ENCODE assay signal across 25 cellular contexts in genomic region chr9:125463926-125464325, GRCh38.
"Had no signal": no experiment of that assay in that cellular context is flagged by ENCODE, and none has a peak within 500 bp of the region (broad histone marks: within the 10 kb centered on the region; RNA-seq: fewer than 3 reads in every experiment).

No MANE protein-coding gene starts in this region.

- H3K27ac Mint-ChIP-seq: memory B cell; naive thymus-derived CD4-positive, alpha-beta T cell; nephron progenitor cell; stimulated activated naive B cell treated with anti-CD40 and anti-IgM and Interleukin-4, amounts not matched to agents 10 μg/mL and 1 μg/mL and 100 μg/mL, for 72 hours; stimulated activated naive CD8-positive, alpha-beta T cell treated with anti-CD3 and anti-CD28 coated beads, Interleukin-15, Interleukin-2, amounts not matched to agents 100 ng/mL and 50 ng/mL, for 24 hours had no signal

- H3K36me3 ChIP-seq: pancreas, right lobe of liver, thoracic aorta had no signal

- H3K27ac ChIP-seq: dorsolateral prefrontal cortex, epithelial cell of prostate, gastrocnemius medialis, hepatocyte, neutrophil, pancreas, right lobe of liver, thoracic aorta, tibial nerve, upper lobe of left lung had no signal

- H3K4me3 Mint-ChIP-seq: memory B cell; mesothelial cell of epicardium; naive thymus-derived CD4-positive, alpha-beta T cell; nephron progenitor cell; stimulated activated naive B cell treated with anti-CD40 and anti-IgM and Interleukin-4, amounts not matched to agents 10 μg/mL and 1 μg/mL and 100 μg/mL, for 72 hours; stimulated activated naive CD8-positive, alpha-beta T cell treated with anti-CD3 and anti-CD28 coated beads, Interleukin-15, Interleukin-2, amounts not matched to agents 100 ng/mL and 50 ng/mL, for 24 hours had no signal

- H3K4me1 ChIP-seq: gastrocnemius medialis, pancreas had no signal

- H3K4me1 Mint-ChIP-seq: memory B cell; naive thymus-derived CD4-positive, alpha-beta T cell; nephron progenitor cell; stimulated activated naive B cell treated with anti-CD40 and anti-IgM and Interleukin-4, amounts not matched to agents 10 μg/mL and 1 μg/mL and 100 μg/mL, for 72 hours had no signal

- H3K9me3 ChIP-seq: gastrocnemius medialis, neutrophil, pancreas, right lobe of liver, thoracic aorta, tibial nerve, upper lobe of left lung had no signal

- H3K9me3 Mint-ChIP-seq: memory B cell; mesothelial cell of epicardium; stimulated activated naive CD8-positive, alpha-beta T cell treated with anti-CD3 and anti-CD28 coated beads, Interleukin-15, Interleukin-2, amounts not matched to agents 100 ng/mL and 50 ng/mL, for 24 hours had no signal

- ATAC-seq: esophagus mucosa; gastrocnemius medialis; left lobe of liver; naive thymus-derived CD4-positive, alpha-beta T cell; pancreas; right lobe of liver; stimulated activated naive B cell treated with anti-CD40 and anti-IgM and Interleukin-4, amounts not matched to agents 10 μg/mL and 1 μg/mL and 100 μg/mL, for 72 hours had no signal

- DNase-seq: dorsolateral prefrontal cortex; effector CD4-positive, alpha-beta T cell; gastrocnemius medialis; head of caudate nucleus; kidney; naive thymus-derived CD4-positive, alpha-beta T cell; nephron progenitor cell; pancreas; right lobe of liver; small intestine; stimulated activated CD4-positive, alpha-beta T cell treated with anti-CD3 and anti-CD28 coated beads, Interleukin-15, amount 100 ng/mL, for 24 hours; stimulated activated CD4-positive, alpha-beta T cell treated with anti-CD3 and anti-CD28 coated beads, Interleukin-2, amount 100 ng/mL, for 48 hours; stimulated activated naive B cell treated with anti-CD40 and anti-IgM and Interleukin-4, amounts not matched to agents 10 μg/mL and 1 μg/mL and 100 μg/mL, for 72 hours; upper lobe of left lung had no signal

- H3K27me3 Mint-ChIP-seq: memory B cell; naive thymus-derived CD4-positive, alpha-beta T cell; stimulated activated naive B cell treated with anti-CD40 and anti-IgM and Interleukin-4, amounts not matched to agents 10 μg/mL and 1 μg/mL and 100 μg/mL, for 72 hours; stimulated activated naive CD8-positive, alpha-beta T cell treated with anti-CD3 and anti-CD28 coated beads, Interleukin-15, Interleukin-2, amounts not matched to agents 100 ng/mL and 50 ng/mL, for 24 hours had no signal

- H3K4me3 ChIP-seq: dorsolateral prefrontal cortex, gastrocnemius medialis, hepatocyte, lung, pancreas, right lobe of liver, thoracic aorta, tibial nerve, upper lobe of left lung had no signal
